Comparison of ENCODE assay signal across 24 cellular contexts in the genomic region with DNA sequence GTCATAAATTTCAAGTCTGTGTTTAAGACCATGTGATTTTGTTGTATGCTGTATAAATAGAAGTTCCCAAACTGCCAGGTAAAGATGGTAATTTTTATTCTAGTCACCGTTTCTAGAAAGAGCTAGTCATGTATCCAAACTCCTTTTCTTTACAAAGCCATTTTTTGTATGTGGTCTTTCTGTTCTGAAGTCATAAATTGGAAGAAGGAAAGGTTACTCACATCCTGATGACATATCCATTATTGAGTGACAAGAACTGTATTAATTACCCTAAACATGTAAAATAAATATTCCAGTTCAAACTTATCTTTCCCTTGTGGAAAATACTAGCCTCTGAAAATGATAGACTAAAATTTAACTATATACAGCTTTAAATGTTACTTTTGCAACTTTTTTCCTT.
DNase-seq lines count a peak whose midpoint lies in the region; ATAC-seq, FAIRE-seq and TF ChIP-seq lines count a peak whose summit lies in the region.
"Had no signal": no experiment of that assay in that cellular context is flagged by ENCODE, and none has a peak within 500 bp of the region (broad histone marks: within the 10 kb centered on the region; RNA-seq: fewer than 3 reads in every experiment).

No MANE protein-coding gene starts in this region.

- no peaks in the 10 kb centered on the region for H3F3A ChIP-seq in PC-3 (ENCODE audit: low read length, unreplicated experiment)

- peaks cover 63% of the 10 kb centered on the region for H3K36me3 ChIP-seq in CD4-positive, CD25-positive, alpha-beta regulatory T cell (ENCODE audit: control insufficient read depth, insufficient read depth, low read length)
- H3K36me3 ChIP-seq in PC-3 (ENCODE audit: low read depth, low read length): peaks cover 29% of the 10 kb centered on the region

- no peak for ATAC-seq in CD4-positive, CD25-positive, alpha-beta regulatory T cell (ENCODE audit: low read depth in 2 of 2)
- ATAC-seq in PC-3: peak; percentile 27
- ATAC-seq in HG02981 (IDR thresholded peaks at IDR 0.05; ENCODE audit: unreplicated experiment): no peak
- ATAC-seq: A549 had no signal

- no peak overlapping the region for H3K4me3 Mint-ChIP-seq in CD4-positive, CD25-positive, alpha-beta regulatory T cell
- H3K4me3 Mint-ChIP-seq: CD14-positive monocyte; CD4-positive, alpha-beta memory T cell had no signal

- H3K4me1 ChIP-seq in CD4-positive, CD25-positive, alpha-beta regulatory T cell (ENCODE audit: control insufficient read depth, insufficient read depth, low read length, poor library complexity, severe bottlenecking): no peaks in the 10 kb centered on the region
- no peaks in the 10 kb centered on the region for H3K4me1 ChIP-seq in PC-3 (ENCODE audit: insufficient read depth, low read length)
- H3K4me1 ChIP-seq: A549; BE2C; BLaER1 treated with 17β-estradiol and CSF1 and Interleukin-3, amounts not matched to agents 10 nM and 100 nM; Caco-2 had no signal

- CTCF ChIA-PET in PC-3 (lab: Charles Lee): interaction anchor here (1.0 kb wide), 1 partner anchor 43 kb away, joined by 3 read pairs; no protein-coding TSS in a partner anchor

- intact Hi-C loops in PC-3 (cut with micrococcal nuclease): no loop called here

- H2AFZ ChIP-seq in PC-3 (ENCODE audit: low read length): no peak overlapping the region
- H2AFZ ChIP-seq: GM23248 had no signal

- no peak for TF ChIP-seq CTCF in PC-3 (conservative IDR thresholded peaks at IDR 0.05; ENCODE audit: low read depth, low read length)

- H3K36me3 Mint-ChIP-seq in CD4-positive, CD25-positive, alpha-beta regulatory T cell: peaks cover 70% of the 10 kb centered on the region

- no peak overlapping the region for H3K4me3 ChIP-seq in CD4-positive, CD25-positive, alpha-beta regulatory T cell (ENCODE audit: low read depth, low read length)
- H3K4me3 ChIP-seq in PC-3 (ENCODE audit: low read length): no peak overlapping the region
- H3K4me3 ChIP-seq: A549; BLaER1 treated with 17β-estradiol and CSF1 and Interleukin-3, amounts not matched to agents 10 nM and 100 nM; GM23248 had no signal

- no peaks in the 10 kb centered on the region for H3K27me3 Mint-ChIP-seq in CD4-positive, CD25-positive, alpha-beta regulatory T cell
- H3K27me3 Mint-ChIP-seq: CD4-positive, alpha-beta memory T cell had no signal

- peak overlapping the region in 2 of 3 donors; percentile 4 to 52 for H3K27ac Mint-ChIP-seq in CD4-positive, CD25-positive, alpha-beta regulatory T cell
- H3K27ac Mint-ChIP-seq: CD14-positive monocyte had no signal

- no peak for DNase-seq in CD4-positive, CD25-positive, alpha-beta regulatory T cell
- DNase-seq in PC-3 (no peak), dermis blood vessel endothelial cell (peak; percentile 56), HTR-8/SVneo (ENCODE audit: insufficient read length, low spot score) (no peak), pons (ENCODE audit: low spot score) (no peak)
- DNase-seq: 8988T; ACHN; AML-193; BE2C; Caco-2; CD4-positive, alpha-beta memory T cell; DMS153; DND-41; GM23248; H7; HCEC 1CT had no signal

- peaks cover 15 to 17% of the 10 kb centered on the region in 2 experiments for H3K9me3 ChIP-seq in CD4-positive, CD25-positive, alpha-beta regulatory T cell (ENCODE audit: control insufficient read depth in 2 of 2, low read length in 2 of 2)
- H3K9me3 ChIP-seq in PC-3 (ENCODE audit: low read length): peaks cover 16% of the 10 kb centered on the region
- H3K9me3 ChIP-seq: BE2C had no signal

- peaks cover 0 to 8% (median 4%) of the 10 kb centered on the region in 4 donors for H3K4me1 Mint-ChIP-seq in CD4-positive, CD25-positive, alpha-beta regulatory T cell
- H3K4me1 Mint-ChIP-seq: CD14-positive monocyte had no signal

- POLR2A ChIA-PET in PC-3 (lab: Charles Lee; ENCODE audit: unreplicated experiment): no interaction called here

- H3K4me2 ChIP-seq in PC-3 (ENCODE audit: low read length): no peak overlapping the region
- H3K4me2 ChIP-seq: A549; BLaER1 treated with 17β-estradiol and CSF1 and Interleukin-3, amounts not matched to agents 10 nM and 100 nM had no signal

- H3K79me2 ChIP-seq in PC-3 (ENCODE audit: low read length): no peaks in the 10 kb centered on the region

- H3K27ac ChIP-seq in CD4-positive, CD25-positive, alpha-beta regulatory T cell (ENCODE audit: insufficient read depth, low read length, poor library complexity, severe bottlenecking): no peak overlapping the region
- no peak overlapping the region for H3K27ac ChIP-seq in PC-3 (ENCODE audit: low read length)
- H3K27ac ChIP-seq: A549; BLaER1 treated with 17β-estradiol and CSF1 and Interleukin-3, amounts not matched to agents 10 nM and 100 nM; GM23248 had no signal

- H3K9me3 Mint-ChIP-seq in CD4-positive, CD25-positive, alpha-beta regulatory T cell: peaks cover 0 to 19% (median 2%) of the 10 kb centered on the region in 7 donors

- no peaks in the 10 kb centered on the region for H4K20me1 ChIP-seq in PC-3 (ENCODE audit: low read length)

- no peak for FAIRE-seq in HTR-8/SVneo (lab: Jason Lieb, UNC)
- FAIRE-seq: A549, G401.6, GM12892, GM19239, H1 had no signal

- no peaks in the 10 kb centered on the region for H3K27me3 ChIP-seq in CD4-positive, CD25-positive, alpha-beta regulatory T cell (ENCODE audit: control insufficient read depth, insufficient read depth, low read length)
- H3K27me3 ChIP-seq in PC-3 (ENCODE audit: low read length): no peaks in the 10 kb centered on the region
- H3K27me3 ChIP-seq: BE2C; BLaER1 treated with 17β-estradiol and CSF1 and Interleukin-3, amounts not matched to agents 10 nM and 100 nM had no signal

- BruUV-seq in PC-3 (replicated peaks; lab: Mats Ljungman, UMichigan): no TSS peak

- no peak overlapping the region for H3K9ac ChIP-seq in PC-3 (ENCODE audit: low read length)
- H3K9ac ChIP-seq: BLaER1 treated with 17β-estradiol and CSF1 and Interleukin-3, amounts not matched to agents 10 nM and 100 nM; GM23248 had no signal

- no peaks in the 10 kb centered on the region for H3K9me2 ChIP-seq in PC-3 (replicated peaks; ENCODE audit: low read length)
